19 cellular contexts compared by ENCODE assay signal in genomic region chr13:82657471-82657870, GRCh38.
DNase-seq lines count a peak whose midpoint lies in the region; ATAC-seq and TF ChIP-seq lines count a peak whose summit lies in the region.
"Had no signal": no experiment of that assay in that cellular context is flagged by ENCODE, and none has a peak within 500 bp of the region (broad histone marks: within the 10 kb centered on the region; RNA-seq: fewer than 3 reads in every experiment).

No MANE protein-coding gene starts in this region.

- no peak overlapping the region for H3K9ac ChIP-seq in OCI-LY3 (ENCODE audit: low read length)
- H3K9ac ChIP-seq: BLaER1 treated with 17β-estradiol and CSF1 and Interleukin-3, amounts not matched to agents 10 nM and 100 nM had no signal

- no peak overlapping the region for H3K4me3 Mint-ChIP-seq in stimulated activated memory B cell treated with anti-CD40 and anti-IgM and Interleukin-4, amounts not matched to agents 10 μg/mL and 1 μg/mL and 100 μg/mL, for 72 hours
- H3K4me3 Mint-ChIP-seq: B cell; CD4-positive, alpha-beta T cell; CD8-positive, alpha-beta T cell had no signal

- H3K9me3 ChIP-seq in OCI-LY3 (ENCODE audit: insufficient read depth, low read length) = no peaks in the 10 kb centered on the region
- H3K9me3 ChIP-seq: A549; BLaER1 treated with 17β-estradiol and CSF1 and Interleukin-3, amounts not matched to agents 10 nM and 100 nM had no signal

- H3K27ac ChIP-seq in OCI-LY3 (ENCODE audit: low read length) = no peak overlapping the region
- H3K27ac ChIP-seq: 22Rv1; A549; BLaER1 treated with 17β-estradiol and CSF1 and Interleukin-3, amounts not matched to agents 10 nM and 100 nM; C4-2B had no signal

- H3K36me3 Mint-ChIP-seq in stimulated activated memory B cell treated with anti-CD40 and anti-IgM and Interleukin-4, amounts not matched to agents 10 μg/mL and 1 μg/mL and 100 μg/mL, for 72 hours = no peaks in the 10 kb centered on the region
- H3K36me3 Mint-ChIP-seq: CD8-positive, alpha-beta T cell had no signal

- no peaks in the 10 kb centered on the region for H3K4me1 Mint-ChIP-seq in stimulated activated memory B cell treated with anti-CD40 and anti-IgM and Interleukin-4, amounts not matched to agents 10 μg/mL and 1 μg/mL and 100 μg/mL, for 72 hours
- H3K4me1 Mint-ChIP-seq: B cell had no signal

- H3K4me1 ChIP-seq in OCI-LY3 (ENCODE audit: low read length) = no peaks in the 10 kb centered on the region
- H3K4me1 ChIP-seq: A549; BLaER1 treated with 17β-estradiol and CSF1 and Interleukin-3, amounts not matched to agents 10 nM and 100 nM; Caco-2 had no signal

- H3K27me3 Mint-ChIP-seq in stimulated activated memory B cell treated with anti-CD40 and anti-IgM and Interleukin-4, amounts not matched to agents 10 μg/mL and 1 μg/mL and 100 μg/mL, for 72 hours = no peaks in the 10 kb centered on the region
- H3K27me3 Mint-ChIP-seq: B cell; CD4-positive, alpha-beta T cell had no signal

- H3K79me2 ChIP-seq in OCI-LY3 (ENCODE audit: low read length) = no peaks in the 10 kb centered on the region

- H3K27me3 ChIP-seq in OCI-LY3 (ENCODE audit: low read depth, low read length) = no peaks in the 10 kb centered on the region
- H3K27me3 ChIP-seq: BLaER1 treated with 17β-estradiol and CSF1 and Interleukin-3, amounts not matched to agents 10 nM and 100 nM had no signal

- H3K36me3 ChIP-seq in OCI-LY3 (replicated peaks; ENCODE audit: low read depth, low read length) = no peaks in the 10 kb centered on the region
- H3K36me3 ChIP-seq: BLaER1 treated with 17β-estradiol and CSF1 and Interleukin-3, amounts not matched to agents 10 nM and 100 nM had no signal

- H3K4me3 ChIP-seq in OCI-LY3 (ENCODE audit: low read length) = no peak overlapping the region
- H3K4me3 ChIP-seq: A549; BLaER1 treated with 17β-estradiol and CSF1 and Interleukin-3, amounts not matched to agents 10 nM and 100 nM had no signal

- no peaks in the 10 kb centered on the region for H3K9me3 Mint-ChIP-seq in stimulated activated memory B cell treated with anti-CD40 and anti-IgM and Interleukin-4, amounts not matched to agents 10 μg/mL and 1 μg/mL and 100 μg/mL, for 72 hours

- H4K20me1 ChIP-seq in OCI-LY3 (ENCODE audit: insufficient read depth, low read length) = no peaks in the 10 kb centered on the region
- H4K20me1 ChIP-seq: BLaER1 treated with 17β-estradiol and CSF1 and Interleukin-3, amounts not matched to agents 10 nM and 100 nM had no signal

- H3K4me2 ChIP-seq in OCI-LY3 (ENCODE audit: low read length) = no peak overlapping the region
- H3K4me2 ChIP-seq: A549; BLaER1 treated with 17β-estradiol and CSF1 and Interleukin-3, amounts not matched to agents 10 nM and 100 nM had no signal

- ATAC-seq in HG02571 (IDR thresholded peaks at IDR 0.05; ENCODE audit: unreplicated experiment) = no peak
- ATAC-seq in stimulated activated memory B cell treated with anti-CD40 and anti-IgM and Interleukin-4, amounts not matched to agents 10 μg/mL and 1 μg/mL and 100 μg/mL, for 72 hours = no peak
- no peak for ATAC-seq in HG02642 (IDR thresholded peaks at IDR 0.05; ENCODE audit: poor library complexity, unreplicated experiment)
- ATAC-seq: A549; CD8-positive, alpha-beta T cell had no signal

- peak; percentile 29 for DNase-seq in foreskin melanocyte
- peak; percentile 30 for DNase-seq in medulla oblongata (ENCODE audit: extremely low spot score)
- DNase-seq in pons (ENCODE audit: low spot score) = peak; percentile 64
- DNase-seq: AML-193; Caco-2; Calu3; CD4-positive, alpha-beta T cell; CD8-positive, alpha-beta T cell; DMS79 treated with DMSO at 0.1 percent for 48 hours; GF-D8 had no signal

- H3K27ac Mint-ChIP-seq in stimulated activated memory B cell treated with anti-CD40 and anti-IgM and Interleukin-4, amounts not matched to agents 10 μg/mL and 1 μg/mL and 100 μg/mL, for 72 hours = no peak overlapping the region
- H3K27ac Mint-ChIP-seq: B cell; CD4-positive, alpha-beta T cell; CD8-positive, alpha-beta T cell had no signal

- H2AFZ ChIP-seq in OCI-LY3 (ENCODE audit: low read depth, low read length) = 0 out of 2 replicates have a peak overlapping the region, but pooled peaks have one; percentile 28

- no peak for TF ChIP-seq CTCF in OCI-LY3 (IDR thresholded peaks at IDR 0.05; ENCODE audit: low read depth, low read length)
